In the genomic region with DNA sequence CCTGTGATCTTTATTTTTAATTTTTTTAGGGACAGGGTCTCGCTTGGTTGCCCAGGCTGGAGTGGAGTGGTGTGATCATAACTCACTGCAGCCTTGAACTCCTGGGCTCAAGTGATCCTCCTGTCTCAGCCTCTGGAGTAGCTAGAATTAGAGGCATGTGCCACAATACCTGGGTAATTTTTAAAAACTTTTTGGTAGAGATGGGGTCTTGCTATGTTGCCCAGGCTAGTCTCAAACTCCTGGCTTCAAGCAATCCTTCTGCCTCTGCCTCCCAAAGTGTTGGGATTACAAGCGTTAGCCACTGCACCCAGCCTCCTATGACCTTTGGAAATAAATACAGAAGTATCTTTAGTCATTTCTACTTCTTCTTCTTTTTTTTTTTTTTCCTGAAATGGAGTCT, we compare ENCODE assay signal across 29 cellular contexts. TPM values are rescaled to one million over a fixed set of nuclear protein-coding genes. Genes with fewer than 3 reads are reported as not detected.
"Had no signal": no experiment of that assay in that cellular context is flagged by ENCODE, and none has a peak within 500 bp of the region (broad histone marks: within the 10 kb centered on the region; RNA-seq: fewer than 3 reads in every experiment).

No MANE protein-coding gene starts in this region.

- ATAC-seq: left colon; mucosa of descending colon; naive thymus-derived CD4-positive, alpha-beta T cell; natural killer cell treated with Interleukin-12 subunit alpha and Interleukin-12 subunit beta and Interleukin-15 and Interleukin-18, amount 100 ng/mL, for 72 hours; pancreas; right cardiac atrium; stimulated activated effector memory CD8-positive, alpha-beta T cell treated with anti-CD3 and anti-CD28 coated beads, Interleukin-12 subunit alpha, Interleukin-12 subunit beta, amount 100 ng/mL, for 72 hours had no signal

- H3K36me3 ChIP-seq: left ventricle myocardium inferior, pancreas, prostate gland, sigmoid colon, spleen, suprapubic skin, thoracic aorta, tibial artery, uterus had no signal

- H3K4me3 Mint-ChIP-seq: immature natural killer cell; naive thymus-derived CD4-positive, alpha-beta T cell; natural killer cell treated with Interleukin-12 subunit alpha and Interleukin-12 subunit beta and Interleukin-15 and Interleukin-18, amount 100 ng/mL, for 72 hours; stimulated activated effector memory CD8-positive, alpha-beta T cell treated with anti-CD3 and anti-CD28 coated beads, Interleukin-12 subunit alpha, Interleukin-12 subunit beta, amount 100 ng/mL, for 72 hours; stimulated activated naive CD8-positive, alpha-beta T cell treated with anti-CD3 and anti-CD28 coated beads, Interleukin-15, Interleukin-2, amounts not matched to agents 100 ng/mL and 50 ng/mL, for 24 hours; type B pancreatic cell had no signal

- H3K27me3 ChIP-seq: pancreas, sigmoid colon, spleen, suprapubic skin, tibial artery, uterus had no signal

- H3K27me3 Mint-ChIP-seq: naive thymus-derived CD4-positive, alpha-beta T cell; natural killer cell treated with Interleukin-12 subunit alpha and Interleukin-12 subunit beta and Interleukin-15 and Interleukin-18, amount 100 ng/mL, for 72 hours; stimulated activated naive CD8-positive, alpha-beta T cell treated with anti-CD3 and anti-CD28 coated beads, Interleukin-15, Interleukin-2, amounts not matched to agents 100 ng/mL and 50 ng/mL, for 24 hours; type B pancreatic cell had no signal

- H3K27ac ChIP-seq: left ventricle myocardium inferior, pancreas, prostate gland, sigmoid colon, spleen, suprapubic skin, thoracic aorta, tibial artery, uterus had no signal

- H3K4me1 ChIP-seq: left ventricle myocardium inferior, pancreas, prostate gland, sigmoid colon, suprapubic skin, tibial artery, uterus had no signal

- H3K9me3 Mint-ChIP-seq: immature natural killer cell; naive thymus-derived CD4-positive, alpha-beta T cell; natural killer cell treated with Interleukin-12 subunit alpha and Interleukin-12 subunit beta and Interleukin-15 and Interleukin-18, amount 100 ng/mL, for 72 hours; stimulated activated effector memory CD8-positive, alpha-beta T cell treated with anti-CD3 and anti-CD28 coated beads, Interleukin-12 subunit alpha, Interleukin-12 subunit beta, amount 100 ng/mL, for 72 hours; stimulated activated naive CD8-positive, alpha-beta T cell treated with anti-CD3 and anti-CD28 coated beads, Interleukin-15, Interleukin-2, amounts not matched to agents 100 ng/mL and 50 ng/mL, for 24 hours; type B pancreatic cell had no signal

- DNase-seq: hypothalamus; immature natural killer cell; left colon; left ventricle myocardium inferior; mesendoderm; midbrain; mucosa of descending colon; naive thymus-derived CD4-positive, alpha-beta T cell; posterior cingulate gyrus; retina; right cardiac atrium; sigmoid colon; small intestine; stimulated activated CD4-positive, alpha-beta T cell treated with anti-CD3 and anti-CD28 coated beads, Interleukin-4, amount 100 ng/mL, for 24 hours; stimulated activated naive CD4-positive, alpha-beta T cell; tibial artery; uterus had no signal

- H3K4me3 ChIP-seq: left ventricle myocardium inferior, lung, mucosa of descending colon, pancreas, prostate gland, sigmoid colon, spleen, suprapubic skin, thoracic aorta, tibial artery, uterus had no signal

- H3K27ac Mint-ChIP-seq: immature natural killer cell; naive thymus-derived CD4-positive, alpha-beta T cell; natural killer cell treated with Interleukin-12 subunit alpha and Interleukin-12 subunit beta and Interleukin-15 and Interleukin-18, amount 100 ng/mL, for 72 hours; stimulated activated effector memory CD8-positive, alpha-beta T cell treated with anti-CD3 and anti-CD28 coated beads, Interleukin-12 subunit alpha, Interleukin-12 subunit beta, amount 100 ng/mL, for 72 hours; stimulated activated naive CD8-positive, alpha-beta T cell treated with anti-CD3 and anti-CD28 coated beads, Interleukin-15, Interleukin-2, amounts not matched to agents 100 ng/mL and 50 ng/mL, for 24 hours; type B pancreatic cell had no signal

- H3K4me1 Mint-ChIP-seq: immature natural killer cell had no signal

- H3K36me3 Mint-ChIP-seq: natural killer cell treated with Interleukin-12 subunit alpha and Interleukin-12 subunit beta and Interleukin-15 and Interleukin-18, amount 100 ng/mL, for 72 hours; stimulated activated effector memory CD8-positive, alpha-beta T cell treated with anti-CD3 and anti-CD28 coated beads, Interleukin-12 subunit alpha, Interleukin-12 subunit beta, amount 100 ng/mL, for 72 hours; type B pancreatic cell had no signal

- H3K9me3 ChIP-seq: left ventricle myocardium inferior, mucosa of descending colon, pancreas, prostate gland, sigmoid colon, spleen, suprapubic skin, thoracic aorta, tibial artery, uterus had no signal

RNA-seq across cellular contexts. Expression of a gene that starts 11.8 kb away (rescaled TPM):
- total RNA-seq: left ventricle myocardium inferior, lower leg skin, myocyte had no signal
